Comparison of ENCODE assay signal across 9 cellular contexts in the genomic region with DNA sequence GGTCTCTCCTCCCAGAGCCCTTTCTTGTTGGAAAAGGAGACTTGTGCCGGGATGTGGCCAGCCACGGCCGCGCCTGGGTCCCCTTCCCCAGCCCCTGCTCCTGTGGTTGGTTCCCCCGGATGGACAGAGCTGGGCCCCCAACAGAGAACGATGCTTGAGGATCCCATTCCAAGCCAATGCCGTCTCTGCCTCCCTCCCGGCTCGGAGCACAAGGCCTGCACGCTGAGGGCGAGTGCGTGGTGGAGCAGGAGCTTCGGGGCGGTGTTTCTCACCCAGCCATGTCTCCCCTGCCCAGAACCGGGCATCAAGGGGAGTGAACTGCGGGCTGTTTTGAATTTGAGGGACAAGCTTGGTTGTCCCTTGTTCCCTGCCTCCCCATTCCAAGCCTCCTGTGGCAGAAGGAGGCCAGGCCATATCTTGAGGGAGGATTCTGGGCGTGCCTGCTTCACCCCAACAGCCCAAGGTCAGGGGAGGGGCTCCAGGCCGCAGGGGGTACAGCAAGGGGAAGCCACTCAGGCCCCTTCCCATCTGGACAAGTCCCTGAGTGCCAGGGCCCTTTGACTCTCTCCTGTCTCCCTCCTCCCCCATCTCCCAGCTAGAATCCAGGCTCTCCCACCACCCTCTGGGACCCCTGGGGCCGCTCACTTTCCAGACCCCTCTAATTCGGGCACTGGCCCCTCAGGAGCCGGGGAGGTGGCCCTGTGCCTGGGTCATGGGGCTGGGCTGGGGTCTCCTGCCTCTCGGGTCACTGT. TPM values are rescaled to one million over a fixed set of nuclear protein-coding genes. Genes with fewer than 3 reads are reported as not detected.
DNase-seq lines count a peak whose midpoint lies in the region; ATAC-seq and TF ChIP-seq lines count a peak whose summit lies in the region.
"Had no signal": no experiment of that assay in that cellular context is flagged by ENCODE, and none has a peak within 500 bp of the region (broad histone marks: within the 10 kb centered on the region; RNA-seq: fewer than 3 reads in every experiment).

No MANE protein-coding gene starts in this region.

- no peaks in the 10 kb centered on the region for H3K36me3 Mint-ChIP-seq in GM23338 (ENCODE audit: low read depth)
- H3K36me3 Mint-ChIP-seq in activated T-helper 17 cell treated with anti-CD3 and anti-CD28 coated beads, Interleukin-2, amount 50 U/mL, for 72 hours (ENCODE audit: low read depth): no peaks in the 10 kb centered on the region
- no peaks in the 10 kb centered on the region for H3K36me3 Mint-ChIP-seq in stimulated activated effector memory CD8-positive, alpha-beta T cell treated with anti-CD3 and anti-CD28 coated beads, Interleukin-12 subunit alpha, Interleukin-12 subunit beta, amount 100 ng/mL, for 72 hours

- peak overlapping the region; percentile 45 for H3K4me3 ChIP-seq in GM23338

- ATAC-seq in GM23338: no peak; the same call in 1 of the 3 replicates
- ATAC-seq in activated T-helper 17 cell treated with anti-CD3 and anti-CD28 coated beads, Interleukin-2, amount 50 U/mL, for 72 hours (replicated peaks): no peak
- ATAC-seq in stimulated activated effector memory CD8-positive, alpha-beta T cell treated with anti-CD3 and anti-CD28 coated beads, Interleukin-12 subunit alpha, Interleukin-12 subunit beta, amount 100 ng/mL, for 72 hours: no peak
- no peak for ATAC-seq in GM21619 (IDR thresholded peaks at IDR 0.05; ENCODE audit: unreplicated experiment)

- 0 out of 2 replicates have a peak overlapping the region, but pooled peaks have one; percentile 52 for H2AFZ ChIP-seq in GM23338

- peak overlapping the region; percentile 38; the same call in 1 of the 3 replicates for H3K4me3 Mint-ChIP-seq in GM23338
- peak overlapping the region; percentile 80 for H3K4me3 Mint-ChIP-seq in activated T-helper 17 cell treated with anti-CD3 and anti-CD28 coated beads, Interleukin-2, amount 50 U/mL, for 72 hours
- H3K4me3 Mint-ChIP-seq in stimulated activated effector memory CD8-positive, alpha-beta T cell treated with anti-CD3 and anti-CD28 coated beads, Interleukin-12 subunit alpha, Interleukin-12 subunit beta, amount 100 ng/mL, for 72 hours: peak overlapping the region; percentile 59

- DNase-seq in GM23338 (ENCODE audit: low spot score): peak; percentile 47
- peak; percentile 74 for DNase-seq in islet precursor cell
- DNase-seq in stimulated activated effector memory CD8-positive, alpha-beta T cell treated with anti-CD3 and anti-CD28 coated beads, Interleukin-12 subunit alpha, Interleukin-12 subunit beta, amount 100 ng/mL, for 72 hours (ENCODE audit: low spot score in 2 of 2): no peak
- no peak for DNase-seq in mucosa of gallbladder (ENCODE audit: low spot score)
- DNase-seq in anterior cingulate cortex (lab: John Stamatoyannopoulos, UW): no peak
- DNase-seq in MV-4-11 (lab: John Stamatoyannopoulos, UW): no peak
- DNase-seq: activated CD4-positive, CD25-positive, alpha-beta regulatory T cell treated with anti-CD3 and anti-CD28 coated beads, Interleukin-2, amount 50 U/mL, for 72 hours had no signal

- no peaks in the 10 kb centered on the region for H4K20me1 ChIP-seq in GM23338 (replicated peaks; ENCODE audit: insufficient read depth)

- no peaks in the 10 kb centered on the region for H3K36me3 ChIP-seq in GM23338 (ENCODE audit: insufficient read depth)

- peaks cover 44% of the 10 kb centered on the region for H3K4me1 Mint-ChIP-seq in GM23338
- H3K4me1 Mint-ChIP-seq in activated T-helper 17 cell treated with anti-CD3 and anti-CD28 coated beads, Interleukin-2, amount 50 U/mL, for 72 hours: peaks cover 25% of the 10 kb centered on the region
- H3K4me1 Mint-ChIP-seq in stimulated activated effector memory CD8-positive, alpha-beta T cell treated with anti-CD3 and anti-CD28 coated beads, Interleukin-12 subunit alpha, Interleukin-12 subunit beta, amount 100 ng/mL, for 72 hours: peaks cover 38% of the 10 kb centered on the region

- peaks cover 40% of the 10 kb centered on the region for H3K27me3 Mint-ChIP-seq in GM23338 (ENCODE audit: insufficient read depth, low read depth, poor library complexity)
- H3K27me3 Mint-ChIP-seq in activated T-helper 17 cell treated with anti-CD3 and anti-CD28 coated beads, Interleukin-2, amount 50 U/mL, for 72 hours: no peaks in the 10 kb centered on the region

- H3K79me2 ChIP-seq in GM23338 (replicated peaks; ENCODE audit: insufficient read depth): no peaks in the 10 kb centered on the region

- peaks cover 36% of the 10 kb centered on the region for H3F3A ChIP-seq in GM23338 (replicated peaks; ENCODE audit: low read depth)

- H3K9me3 Mint-ChIP-seq in GM23338: no peaks in the 10 kb centered on the region
- no peaks in the 10 kb centered on the region for H3K9me3 Mint-ChIP-seq in activated T-helper 17 cell treated with anti-CD3 and anti-CD28 coated beads, Interleukin-2, amount 50 U/mL, for 72 hours
- no peaks in the 10 kb centered on the region for H3K9me3 Mint-ChIP-seq in stimulated activated effector memory CD8-positive, alpha-beta T cell treated with anti-CD3 and anti-CD28 coated beads, Interleukin-12 subunit alpha, Interleukin-12 subunit beta, amount 100 ng/mL, for 72 hours

- H3K4me2 ChIP-seq in GM23338: peak overlapping the region; percentile 86

- TF ChIP-seq CTCF in GM23338 (conservative IDR thresholded peaks at IDR 0.05; ENCODE audit: low read depth in 2 of 2): no peak

- peak overlapping the region; percentile 87 for H3K27ac Mint-ChIP-seq in GM23338
- peak overlapping the region; percentile 87 for H3K27ac Mint-ChIP-seq in activated T-helper 17 cell treated with anti-CD3 and anti-CD28 coated beads, Interleukin-2, amount 50 U/mL, for 72 hours
- H3K27ac Mint-ChIP-seq in stimulated activated effector memory CD8-positive, alpha-beta T cell treated with anti-CD3 and anti-CD28 coated beads, Interleukin-12 subunit alpha, Interleukin-12 subunit beta, amount 100 ng/mL, for 72 hours: peak overlapping the region; percentile 60

- H3K27me3 ChIP-seq in GM23338 (ENCODE audit: insufficient read depth): 0 out of 2 replicates have a peak, but pooled peaks cover 3% of the 10 kb centered on the region

- H3K4me1 ChIP-seq in GM23338 (ENCODE audit: insufficient read depth): peaks cover 38% of the 10 kb centered on the region

- H3K9me2 ChIP-seq in GM23338 (ENCODE audit: insufficient read depth): no peaks in the 10 kb centered on the region

- H3K27ac ChIP-seq in GM23338 (ENCODE audit: low read depth): peak overlapping the region; percentile 95

TF ChIP-seq in GM23338, 12 proteins besides CTCF, POLR2A, EP300 and RAD21:
- TF ChIP-seq ZNF331 (CRISPR knock-in tag; IDR thresholded peaks at IDR 0.05; ENCODE audit: low read depth): no peak
- TF ChIP-seq, protein P1, sequence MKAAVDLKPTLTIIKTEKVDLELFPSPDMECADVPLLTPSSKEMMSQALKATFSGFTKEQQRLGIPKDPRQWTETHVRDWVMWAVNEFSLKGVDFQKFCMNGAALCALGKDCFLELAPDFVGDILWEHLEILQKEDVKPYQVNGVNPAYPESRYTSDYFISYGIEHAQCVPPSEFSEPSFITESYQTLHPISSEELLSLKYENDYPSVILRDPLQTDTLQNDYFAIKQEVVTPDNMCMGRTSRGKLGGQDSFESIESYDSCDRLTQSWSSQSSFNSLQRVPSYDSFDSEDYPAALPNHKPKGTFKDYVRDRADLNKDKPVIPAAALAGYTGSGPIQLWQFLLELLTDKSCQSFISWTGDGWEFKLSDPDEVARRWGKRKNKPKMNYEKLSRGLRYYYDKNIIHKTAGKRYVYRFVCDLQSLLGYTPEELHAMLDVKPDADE (IDR thresholded peaks at IDR 0.05): 0 out of 2 replicates have a peak, but pooled peaks have one; percentile 39
- TF ChIP-seq POLR2AphosphoS5 (IDR thresholded peaks at IDR 0.05; ENCODE audit: low read depth): no peak
- no peak for TF ChIP-seq EZH2phosphoT487 (IDR thresholded peaks at IDR 0.05; ENCODE audit: unreplicated experiment)
TF ChIP-seq in GM23338: peak in this region for 1.

RNA-seq across cellular contexts. Expression of a gene that starts 43.6 kb away (rescaled TPM):
- total RNA-seq in GM23338 (2014; rRNA removed; shearing (Covaris generic)): 25.1 and 32.9 TPM in 2 replicates
- polyA plus RNA-seq in GM23338 (2016; fragmentation: Nextera tagmentation; extraction: Ambion mirVana): 13.2 TPM in 2 replicates
- total RNA-seq in activated T-helper 17 cell treated with anti-CD3 and anti-CD28 coated beads, Interleukin-2, amount 50 U/mL, for 72 hours: 100 to 1,000 TPM; 129 to 175 TPM
- 11.9 TPM for total RNA-seq in mucosa of gallbladder

Comparison
In these comparisons a context has a peak if more than half of its experiments do, and no peak if none do; other contexts are left out.
1. DNase-seq: peak in GM23338 (single experiment) and islet precursor cell (single experiment); none in stimulated activated effector memory CD8-positive, alpha-beta T cell treated with anti-CD3 and anti-CD28 coated beads, Interleukin-12 subunit alpha, Interleukin-12 subunit beta, amount 100 ng/mL, for 72 hours (0 of 2), mucosa of gallbladder (single experiment), anterior cingulate cortex (0 of 58) and MV-4-11 (single experiment).
2. Peak in every context shown above with its lines, with median percentiles within 50 percentile points of each other: H3K27ac Mint-ChIP-seq and H3K4me3 Mint-ChIP-seq.